In genomic region chr6:71252960-71253359, GRCh38 we compare ENCODE assay signal across 1 cellular context.
TF ChIP-seq lines count a peak whose summit lies in the region.

No MANE protein-coding gene starts in this region.

TF ChIP-seq in IMR-90, 13 proteins besides CTCF, POLR2A, EP300 and RAD21 (continued from another document):
- TF ChIP-seq USF2 (IDR thresholded peaks at IDR 0.05; ENCODE audit: low read depth, low read length) (no peak), MAFK (IDR thresholded peaks at IDR 0.05; ENCODE audit: low read depth, low read length) (no peak), MXI1 (IDR thresholded peaks at IDR 0.05; ENCODE audit: borderline replicate concordance, low read depth, low read length) (no peak), SMC3 (IDR thresholded peaks at IDR 0.05; ENCODE audit: low read depth, low read length) (no peak), CHD1 (IDR thresholded peaks at IDR 0.05; ENCODE audit: low read depth, low read length) (no peak), RFX5 (IDR thresholded peaks at IDR 0.05; ENCODE audit: low read depth, low read length) (no peak)
